Comparison of ENCODE assay signal across 18 cellular contexts in the genomic region with DNA sequence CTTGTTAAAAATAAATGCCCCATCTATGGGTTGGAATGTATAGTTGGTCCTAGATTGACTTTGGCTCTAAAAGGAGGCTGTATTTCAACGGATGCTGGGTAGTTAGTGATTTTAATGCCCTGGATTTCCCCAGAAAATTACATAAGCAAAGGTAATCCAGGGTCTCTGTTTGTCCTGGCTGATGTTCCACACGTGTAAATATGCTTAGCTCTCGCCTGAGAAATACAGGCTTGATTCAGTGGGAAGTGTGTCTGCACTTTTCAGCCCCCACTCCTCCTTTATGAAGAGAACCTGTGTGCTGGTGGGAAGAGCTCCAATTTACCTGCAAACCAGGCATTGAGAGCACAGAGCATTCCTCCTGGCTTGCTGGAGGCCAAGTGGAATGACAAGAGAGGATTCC.
DNase-seq lines count a peak whose midpoint lies in the region; FAIRE-seq and TF ChIP-seq lines count a peak whose summit lies in the region.
"Had no signal": no experiment of that assay in that cellular context is flagged by ENCODE, and none has a peak within 500 bp of the region (broad histone marks: within the 10 kb centered on the region; RNA-seq: fewer than 3 reads in every experiment).

No MANE protein-coding gene starts in this region.

- no peak overlapping the region for H4K91ac ChIP-seq in H9 (ENCODE audit: insufficient read length, low read depth, low read length)

- H3K4ac ChIP-seq in H9 (ENCODE audit: low read depth, low read length): no peak overlapping the region

- intact Hi-C loops in breast epithelium (cut with DNase I; ENCODE audit: low total_unique reads) (loop anchor here (5.0 kb wide), 1 partner anchor 1074 kb away; no protein-coding TSS in a partner anchor), mammary epithelial cell (cut with micrococcal nuclease) (no loop called here)

- no peak overlapping the region for H3K4me3 Mint-ChIP-seq in endodermal cell
- H3K4me3 Mint-ChIP-seq in neural progenitor cell: no peak overlapping the region
- no peak overlapping the region for H3K4me3 Mint-ChIP-seq in H9
- H3K4me3 Mint-ChIP-seq: B cell; CD8-positive, alpha-beta T cell had no signal

- no peak overlapping the region for H3K27ac Mint-ChIP-seq in endodermal cell
- peak overlapping the region; percentile 47 for H3K27ac Mint-ChIP-seq in neural progenitor cell
- no peak overlapping the region for H3K27ac Mint-ChIP-seq in H9
- H3K27ac Mint-ChIP-seq: B cell; CD8-positive, alpha-beta T cell had no signal

- H3K36me3 ChIP-seq in breast epithelium: no peaks in the 10 kb centered on the region
- no peaks in the 10 kb centered on the region for H3K36me3 ChIP-seq in mammary epithelial cell (ENCODE audit: insufficient read depth, low read length)
- no peaks in the 10 kb centered on the region for H3K36me3 ChIP-seq in endodermal cell (ENCODE audit: control insufficient read depth, insufficient read depth, low read length)
- H3K36me3 ChIP-seq in neural progenitor cell: no peaks in the 10 kb centered on the region
- H3K36me3 ChIP-seq: BLaER1 treated with 17β-estradiol and CSF1 and Interleukin-3, amounts not matched to agents 10 nM and 100 nM had no signal

- H4K20me1 ChIP-seq in mammary epithelial cell (ENCODE audit: insufficient read depth, low read length) (no peaks in the 10 kb centered on the region), neural progenitor cell (ENCODE audit: low read depth) (no peaks in the 10 kb centered on the region), H9 (ENCODE audit: control insufficient read depth, insufficient read depth, insufficient read length) (no peaks in the 10 kb centered on the region)
- H4K20me1 ChIP-seq: BLaER1 treated with 17β-estradiol and CSF1 and Interleukin-3, amounts not matched to agents 10 nM and 100 nM had no signal

- H3K9me3 Mint-ChIP-seq in endodermal cell: no peaks in the 10 kb centered on the region
- H3K9me3 Mint-ChIP-seq in neural progenitor cell: no peaks in the 10 kb centered on the region
- H3K9me3 Mint-ChIP-seq in H9: no peaks in the 10 kb centered on the region
- H3K9me3 Mint-ChIP-seq: CD8-positive, alpha-beta T cell had no signal

- FAIRE-seq in D721Med (lab: Jason Lieb, UNC): no peak
- FAIRE-seq: GM12878 had no signal

- no peak overlapping the region for H2BK5ac ChIP-seq in H9 (ENCODE audit: insufficient read length, low read length)

- H3K79me2 ChIP-seq in mammary epithelial cell (ENCODE audit: insufficient read depth, low read length) (no peaks in the 10 kb centered on the region), neural progenitor cell (ENCODE audit: low read depth) (no peaks in the 10 kb centered on the region), H9 (ENCODE audit: insufficient read depth, low read length) (no peaks in the 10 kb centered on the region)

- H3K27ac ChIP-seq in breast epithelium (peak overlapping the region; percentile 56 to 61), mammary epithelial cell (ENCODE audit: insufficient read depth, low read depth, low read length) (no peak overlapping the region), endodermal cell (ENCODE audit: low read depth, low read length) (no peak overlapping the region), neural progenitor cell (no peak overlapping the region), H9 (ENCODE audit: insufficient read length, low read depth, low read length) (no peak overlapping the region)
- H3K27ac ChIP-seq: BLaER1 treated with 17β-estradiol and CSF1 and Interleukin-3, amounts not matched to agents 10 nM and 100 nM; GM23248; HL-60 had no signal

- H3K4me2 ChIP-seq in mammary epithelial cell (ENCODE audit: insufficient read depth, low read depth, low read length): no peak overlapping the region
- H3K4me2 ChIP-seq in neural progenitor cell: no peak overlapping the region
- H3K4me2 ChIP-seq in H9 (ENCODE audit: insufficient read depth, insufficient read length, low read length): no peak overlapping the region
- H3K4me2 ChIP-seq: BLaER1 treated with 17β-estradiol and CSF1 and Interleukin-3, amounts not matched to agents 10 nM and 100 nM had no signal

- H2BK15ac ChIP-seq in H9 (ENCODE audit: low read depth, low read length): no peak overlapping the region

- H3K23me2 ChIP-seq in H9 (ENCODE audit: insufficient read length, low read depth, low read length, poor library complexity, severe bottlenecking): no peaks in the 10 kb centered on the region

- H3F3A ChIP-seq in neural progenitor cell (ENCODE audit: low read depth): no peaks in the 10 kb centered on the region

- CTCF ChIA-PET in mammary epithelial cell (lab: Charles Lee; ENCODE audit: low non-redundant PET): no interaction called here

- no TSS peak for BruUV-seq in mammary epithelial cell (replicated peaks; lab: Mats Ljungman, UMichigan)

- H2BK20ac ChIP-seq in H9 (ENCODE audit: low read depth, low read length, poor library complexity, severe bottlenecking): no peak overlapping the region

- H3K79me1 ChIP-seq in H9 (ENCODE audit: insufficient read depth, low read depth, low read length, poor library complexity, severe bottlenecking): no peaks in the 10 kb centered on the region

- TF ChIP-seq POLR2A in breast epithelium (IDR thresholded peaks at IDR 0.05): no peak

- in situ Hi-C loops in mammary epithelial cell (cut with MboI; ENCODE audit: low sequenced_read_pairs in 2 of 2): no loop called here

- TF ChIP-seq CTCF in breast epithelium (IDR thresholded peaks at IDR 0.05) (no peak), mammary epithelial cell (conservative IDR thresholded peaks at IDR 0.05 in 1 of 2, IDR thresholded peaks at IDR 0.05 in 1 of 2; ENCODE audit: extremely low read depth in 1 of 2, insufficient read depth in 1 of 2, low read depth in 1 of 2, low read length in 2 of 2) (no peak), endodermal cell (conservative IDR thresholded peaks at IDR 0.05) (peak; percentile 16), neural progenitor cell (IDR thresholded peaks at IDR 0.05) (no peak), H9 (conservative IDR thresholded peaks at IDR 0.05) (no peak), D721Med (IDR thresholded peaks at IDR 0.05; ENCODE audit: insufficient read depth, missing control alignments) (no peak)

- no peak overlapping the region for H4K8ac ChIP-seq in H9 (replicated peaks; ENCODE audit: insufficient read length, low read depth, low read length)

- peaks cover 4 to 5% of the 10 kb centered on the region in 2 donors for H3K4me1 ChIP-seq in breast epithelium
- no peaks in the 10 kb centered on the region for H3K4me1 ChIP-seq in mammary epithelial cell (ENCODE audit: insufficient read depth, low read length)
- no peaks in the 10 kb centered on the region for H3K4me1 ChIP-seq in endodermal cell (ENCODE audit: control insufficient read depth, insufficient read depth, low read length)
- H3K4me1 ChIP-seq in neural progenitor cell: no peaks in the 10 kb centered on the region
- H3K4me1 ChIP-seq in H9 (ENCODE audit: insufficient read depth, low read length): no peaks in the 10 kb centered on the region

- no peak for DNase-seq in breast epithelium (ENCODE audit: low spot score in 2 of 2)
- DNase-seq in mammary epithelial cell: no peak
- no peak for DNase-seq in endodermal cell
- no peak for DNase-seq in neural progenitor cell (ENCODE audit: low spot score)
- DNase-seq in H9: no peak
- no peak for DNase-seq in stimulated activated CD4-positive, alpha-beta T cell treated with anti-CD3 and anti-CD28 coated beads, Interleukin-4, amount 100 ng/mL, for 24 hours
- no peak for DNase-seq in D721Med (ENCODE audit: insufficient read length, low spot score)
- DNase-seq: 8988T; Calu3; CD8-positive, alpha-beta T cell; DMS 273 treated with DMSO at 0.1 percent for 48 hours; DMS53; DND-41 had no signal

- dilution Hi-C loops in mammary epithelial cell (cut with HindIII; ENCODE audit: low sequenced_read_pairs): loop anchor here (5.0 kb wide), 1 partner anchor 66 kb away; no protein-coding TSS in a partner anchor

- H3K4me3 ChIP-seq in breast epithelium (no peak overlapping the region), mammary epithelial cell (replicated peaks in 1 of 3; ENCODE audit: insufficient read depth in 1 of 3, low read depth in 2 of 3, low read length in 3 of 3) (no peak overlapping the region), endodermal cell (ENCODE audit: low read length) (no peak overlapping the region), neural progenitor cell (no peak overlapping the region)
- H3K4me3 ChIP-seq: BLaER1 treated with 17β-estradiol and CSF1 and Interleukin-3, amounts not matched to agents 10 nM and 100 nM; GM12878; GM23248 had no signal

- no peak overlapping the region for H2AK5ac ChIP-seq in H9 (ENCODE audit: insufficient read length, low read length)

- no peak overlapping the region for H2AFZ ChIP-seq in mammary epithelial cell (ENCODE audit: low read depth, low read length)
- H2AFZ ChIP-seq in neural progenitor cell (replicated peaks): no peak overlapping the region
- no peak overlapping the region for H2AFZ ChIP-seq in H9 (ENCODE audit: low read length)
- H2AFZ ChIP-seq: GM23248 had no signal

- H3K9me3 ChIP-seq in breast epithelium: no peaks in the 10 kb centered on the region
- H3K9me3 ChIP-seq in mammary epithelial cell (replicated peaks; ENCODE audit: insufficient read depth, low read length): no peaks in the 10 kb centered on the region
- no peaks in the 10 kb centered on the region for H3K9me3 ChIP-seq in endodermal cell (ENCODE audit: control insufficient read depth, low read length)
- no peaks in the 10 kb centered on the region for H3K9me3 ChIP-seq in neural progenitor cell (ENCODE audit: low read depth)
- H3K9me3 ChIP-seq in H9 (ENCODE audit: control insufficient read depth, low read depth, low read length): no peaks in the 10 kb centered on the region

- no peak overlapping the region for H2BK12ac ChIP-seq in H9 (ENCODE audit: insufficient read length, low read depth, low read length)

- WGBS in mammary epithelial cell (ENCODE audit: low coverage, missing lambda C conversion rate): 32% methylated on average over 3 of the region's 3 CpGs
- 90 to 94% methylated on average over 2 to 3 of the region's 3 CpGs for WGBS in endodermal cell (ENCODE audit: insufficient coverage in 1 of 2, insufficient read length in 1 of 2), 2 experiments
- no CpG with 5 or more reads among the region's 3 CpGs for WGBS in H9 (ENCODE audit: extremely low coverage, insufficient read length, low lambda C conversion rate)

- H3K18ac ChIP-seq in H9 (ENCODE audit: insufficient read length, low read depth, low read length): no peak overlapping the region

- no peak overlapping the region for H3T11ph ChIP-seq in H9 (ENCODE audit: low read length)

- H3K14ac ChIP-seq in H9 (ENCODE audit: insufficient read depth, low read length): no peak overlapping the region

- no peak overlapping the region for H2BK120ac ChIP-seq in H9 (ENCODE audit: low read depth, low read length, poor library complexity, severe bottlenecking)

- no peaks in the 10 kb centered on the region for H3K27me3 Mint-ChIP-seq in endodermal cell (ENCODE audit: insufficient read depth)
- H3K27me3 Mint-ChIP-seq in neural progenitor cell (ENCODE audit: insufficient read depth, low read depth): peaks cover 3% of the 10 kb centered on the region
- no peaks in the 10 kb centered on the region; the same call in 1 of the 2 replicates for H3K27me3 Mint-ChIP-seq in H9 (ENCODE audit: low read depth)

- H3K4me1 Mint-ChIP-seq in endodermal cell: no peaks in the 10 kb centered on the region
- H3K4me1 Mint-ChIP-seq in neural progenitor cell: no peaks in the 10 kb centered on the region
- H3K4me1 Mint-ChIP-seq in H9: no peaks in the 10 kb centered on the region
- H3K4me1 Mint-ChIP-seq: B cell had no signal

- H3K56ac ChIP-seq in H9 (ENCODE audit: insufficient read length, low read depth, low read length): no peak overlapping the region

- H4K5ac ChIP-seq in H9 (ENCODE audit: insufficient read length, low read depth, low read length): no peak overlapping the region

- no peak overlapping the region for H3K23ac ChIP-seq in H9 (ENCODE audit: insufficient read length, low read depth, low read length)

- no peak overlapping the region for H3K9ac ChIP-seq in mammary epithelial cell (ENCODE audit: insufficient read depth, low read length)
- H3K9ac ChIP-seq in endodermal cell (ENCODE audit: extremely low read depth, low read length, poor library complexity, severe bottlenecking): no peak overlapping the region
- no peak overlapping the region for H3K9ac ChIP-seq in neural progenitor cell
- H3K9ac ChIP-seq in H9 (ENCODE audit: extremely low read depth, insufficient read length, low read length): no peak overlapping the region
- H3K9ac ChIP-seq: BLaER1 treated with 17β-estradiol and CSF1 and Interleukin-3, amounts not matched to agents 10 nM and 100 nM; GM23248 had no signal

- no peaks in the 10 kb centered on the region for H3K27me3 ChIP-seq in breast epithelium
- H3K27me3 ChIP-seq in mammary epithelial cell (ENCODE audit: insufficient read depth, low read length): no peaks in the 10 kb centered on the region
- H3K27me3 ChIP-seq in endodermal cell (ENCODE audit: control insufficient read depth, insufficient read depth, low read length, poor library complexity, severe bottlenecking): no peaks in the 10 kb centered on the region
- H3K27me3 ChIP-seq in neural progenitor cell: no peaks in the 10 kb centered on the region
- H3K27me3 ChIP-seq in H9 (ENCODE audit: insufficient read depth, low read length): no peaks in the 10 kb centered on the region
- H3K27me3 ChIP-seq: BLaER1 treated with 17β-estradiol and CSF1 and Interleukin-3, amounts not matched to agents 10 nM and 100 nM had no signal

- no peaks in the 10 kb centered on the region for H3K36me3 Mint-ChIP-seq in endodermal cell (ENCODE audit: low read depth)
- no peaks in the 10 kb centered on the region for H3K36me3 Mint-ChIP-seq in neural progenitor cell
- H3K36me3 Mint-ChIP-seq in H9 (ENCODE audit: insufficient read depth in 1 of 3, low read depth in 3 of 3): no peaks in the 10 kb centered on the region
- H3K36me3 Mint-ChIP-seq: CD8-positive, alpha-beta T cell had no signal

Comparison
In these comparisons a context has a peak if more than half of its experiments do, and no peak if none do; other contexts are left out.
1. H3K27ac ChIP-seq: peak in breast epithelium (2 of 2); none in mammary epithelial cell (single experiment), endodermal cell (single experiment), neural progenitor cell (single experiment) and H9 (single experiment).